In the genomic region with DNA sequence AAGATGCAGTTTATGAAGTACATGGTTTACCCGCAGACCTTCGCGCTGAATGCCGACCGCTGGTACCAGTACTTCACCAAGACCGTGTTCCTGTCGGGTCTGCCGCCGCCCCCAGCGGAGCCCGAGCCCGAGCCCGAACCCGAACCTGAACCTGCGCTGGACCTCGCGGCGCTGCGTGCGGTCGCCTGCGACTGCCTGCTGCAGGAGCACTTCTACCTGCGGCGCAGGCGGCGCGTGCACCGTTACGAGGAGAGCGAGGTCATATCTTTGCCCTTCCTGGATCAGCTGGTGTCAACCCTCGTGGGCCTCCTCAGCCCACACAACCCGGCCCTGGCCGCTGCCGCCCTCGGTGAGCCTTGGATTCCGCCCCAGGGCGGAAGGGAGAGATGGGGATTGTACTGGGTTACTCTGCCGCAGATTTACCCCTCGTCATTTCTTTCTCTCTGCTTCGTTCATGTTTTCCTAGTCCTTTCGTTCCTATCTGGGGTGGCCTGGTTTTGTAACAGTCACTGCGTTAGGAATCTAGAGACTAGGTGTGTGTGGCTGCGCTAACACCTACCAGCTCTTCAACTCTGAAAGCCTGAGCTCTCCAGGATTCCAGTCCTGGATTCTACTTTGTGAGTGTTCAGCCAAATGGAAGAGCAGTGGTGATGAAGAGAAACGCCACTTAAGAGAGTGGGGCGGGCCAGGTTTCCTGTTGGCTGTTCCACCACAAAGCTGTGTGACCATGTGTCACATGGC, we compare ENCODE assay signal across 8 cellular contexts. TPM values are rescaled to one million over a fixed set of nuclear protein-coding genes. Genes with fewer than 3 reads are reported as not detected.
DNase-seq lines count a peak whose midpoint lies in the region; ATAC-seq, FAIRE-seq and TF ChIP-seq lines count a peak whose summit lies in the region.

No MANE protein-coding gene starts in this region.

- H3K4me1 Mint-ChIP-seq in type B pancreatic cell (ENCODE audit: unreplicated experiment): peaks cover 30% of the 10 kb centered on the region

- intact Hi-C loops in head of caudate nucleus (cut with DNase I): no loop called here
- intact Hi-C loops in pancreas (cut with DNase I): no loop called here

- H3K4me3 ChIP-seq in pancreas: peak overlapping the region; percentile 78 to 97 (median 94)

- FAIRE-seq in pancreas (lab: Jason Lieb, UNC): no peak

- no peaks in the 10 kb centered on the region for H3K9me3 Mint-ChIP-seq in type B pancreatic cell

- H3K36me3 Mint-ChIP-seq in type B pancreatic cell: peaks cover 16% of the 10 kb centered on the region

- TF ChIP-seq CTCF in pancreas (IDR thresholded peaks at IDR 0.05) (no peak), type B pancreatic cell (conservative IDR thresholded peaks at IDR 0.05) (no peak)

- no peaks in the 10 kb centered on the region for H3K27me3 Mint-ChIP-seq in type B pancreatic cell

- peaks cover 4 to 16% (median 13%) of the 10 kb centered on the region in 3 donors for H3K4me1 ChIP-seq in pancreas

- H3K27ac Mint-ChIP-seq in type B pancreatic cell: peak overlapping the region; percentile 96

- peak overlapping the region; percentile 99 for H3K4me3 Mint-ChIP-seq in type B pancreatic cell

- no peaks in the 10 kb centered on the region for H3K9me3 ChIP-seq in pancreas

- peak; percentile 23 for DNase-seq in DMS79 (lab: John Stamatoyannopoulos, UW)
- DNase-seq in HuH-7 (ENCODE audit: low spot score): peak; percentile 41
- peak; percentile 89 for DNase-seq in RKO (ENCODE audit: low spot score)
- DNase-seq in activated naive CD4-positive, alpha-beta T cell treated with anti-CD3 and anti-CD28 coated beads, Interleukin-2, amount 50 U/mL, for 16 hours: peak; percentile 49
- peak; percentile 25 to 84 (median 66) for DNase-seq in head of caudate nucleus
- DNase-seq in pancreas: peak; percentile 13 to 77 (median 46)
- DNase-seq in type B pancreatic cell (ENCODE audit: extremely low spot score, unreplicated experiment): peak; percentile 69

- H3K27ac ChIP-seq in pancreas: peak overlapping the region; percentile 74 to 91 (median 82)

- peaks cover 0 to 22% (median 2%) of the 10 kb centered on the region in 3 donors for H3K36me3 ChIP-seq in pancreas

- WGBS in pancreas, 2 donors: 0% methylated on average over 45 of the region's 45 CpGs

- H3K27me3 ChIP-seq in pancreas: no peaks in the 10 kb centered on the region

- peak; percentile 48 for ATAC-seq in GM21528 (IDR thresholded peaks at IDR 0.05; ENCODE audit: low FRiP score, unreplicated experiment)
- peak; percentile 49 to 74 (median 60) for ATAC-seq in pancreas

RNA-seq across cellular contexts. Expression of gene MRPS30, which starts 0.6 kb away (rescaled TPM):
- total RNA-seq in pancreas: 10 to 100 TPM; 12.5 to 24.7 (median 20.1) TPM
- polyA plus RNA-seq in pancreas: 10 to 100 TPM in 1 of 2 donors, 1 to 10 TPM in 1; 9.8 to 13.6 TPM
- total RNA-seq in type B pancreatic cell (ENCODE audit: low replicate concordance): 50.1 and 52.9 TPM in 2 replicates

Comparison
In these comparisons a context has a peak if more than half of its experiments do, and no peak if none do; other contexts are left out.
1. Peak in every context shown above with its lines: DNase-seq, ATAC-seq, H3K4me3 ChIP-seq and H3K27ac ChIP-seq.
2. DNase-seq: peak in every context shown above with its lines; median percentile 89 in RKO; 69 in type B pancreatic cell; 66 in head of caudate nucleus; 49 in activated naive CD4-positive, alpha-beta T cell treated with anti-CD3 and anti-CD28 coated beads, Interleukin-2, amount 50 U/mL, for 16 hours; 46 in pancreas; 41 in HuH-7; 23 in DMS79.